ENCODE assay signal across 1 cellular context in genomic region chr5:76402880-76403712, GRCh38.
A peak's percentile ranks its signal among the peaks of the same experiment; 100 is the strongest.
TF ChIP-seq lines count a peak whose summit lies in the region.

Gene IQGAP2 (plus strand): TSS chr5:76403285. CDS start chr5:76403546, 261 bp downstream.

TF ChIP-seq in HepG2, 621 proteins besides CTCF, POLR2A, EP300 and RAD21 (continued from another document and continues in another):
- TF ChIP-seq ZNF503 (CRISPR knock-in tag; IDR thresholded peaks at IDR 0.05) (no peak), HNF4G (IDR thresholded peaks at IDR 0.05; ENCODE audit: borderline replicate concordance, low read depth, low read length) (no peak), HNF4G (CRISPR knock-in tag; IDR thresholded peaks at IDR 0.05; ENCODE audit: borderline replicate concordance, low read depth) (peak; percentile 55; the same call in 1 of the 2 replicates), E2F5 (CRISPR knock-in tag; conservative IDR thresholded peaks at IDR 0.05) (no peak; the same call in 1 of the 2 replicates), ZNF414 (CRISPR knock-in tag; IDR thresholded peaks at IDR 0.05) (0 out of 2 replicates have a peak, but pooled peaks have one; percentile 70), JDP2 (CRISPR knock-in tag; IDR thresholded peaks at IDR 0.05; ENCODE audit: borderline replicate concordance) (no peak), KAT2B (IDR thresholded peaks at IDR 0.05; ENCODE audit: borderline replicate concordance, low read depth, low read length) (no peak), TAF1 (CRISPR knock-in tag; IDR thresholded peaks at IDR 0.05) (peak; percentile 58; the same call in 1 of the 2 replicates), FOXA3 (CRISPR knock-in tag; IDR thresholded peaks at IDR 0.05) (peak; percentile 45; the same call in 1 of the 2 replicates), ZNF317 (CRISPR knock-in tag; IDR thresholded peaks at IDR 0.05) (0 out of 2 replicates have a peak, but pooled peaks have one; percentile 46), ZSCAN22 (CRISPR knock-in tag; IDR thresholded peaks at IDR 0.05) (no peak), KAT8 (CRISPR knock-in tag; IDR thresholded peaks at IDR 0.05) (peak; percentile 26), RNF219 (CRISPR knock-in tag; IDR thresholded peaks at IDR 0.05) (no peak), ARNTL (CRISPR knock-in tag; IDR thresholded peaks at IDR 0.05) (no peak), KLF12 (CRISPR knock-in tag; IDR thresholded peaks at IDR 0.05; ENCODE audit: borderline replicate concordance) (peak; percentile 65), ATF6 (CRISPR knock-in tag; conservative IDR thresholded peaks at IDR 0.05) (no peak), ZNF766 (CRISPR knock-in tag; IDR thresholded peaks at IDR 0.05; ENCODE audit: borderline replicate concordance) (0 out of 2 replicates have a peak, but pooled peaks have one; percentile 23), NCOR1 (IDR thresholded peaks at IDR 0.05; ENCODE audit: borderline replicate concordance, low read length) (peak; percentile 24; the same call in 1 of the 2 replicates), CAMTA2 (CRISPR knock-in tag; IDR thresholded peaks at IDR 0.05; ENCODE audit: borderline replicate concordance) (0 out of 2 replicates have a peak, but pooled peaks have one; percentile 26), ZHX1 (CRISPR knock-in tag; IDR thresholded peaks at IDR 0.05; ENCODE audit: low read depth) (peak; percentile 68; the same call in 1 of the 2 replicates), ZNF207 (IDR thresholded peaks at IDR 0.05; ENCODE audit: borderline replicate concordance) (no peak), CENPT (CRISPR knock-in tag; IDR thresholded peaks at IDR 0.05; ENCODE audit: low read depth) (0 out of 2 replicates have a peak, but pooled peaks have one; percentile 41), ZFX (CRISPR knock-in tag; IDR thresholded peaks at IDR 0.05; ENCODE audit: low read depth) (peak; percentile 91), ZNF230 (CRISPR knock-in tag; IDR thresholded peaks at IDR 0.05) (no peak), ZNF780A (CRISPR knock-in tag; IDR thresholded peaks at IDR 0.05) (peak; percentile 51; the same call in 1 of the 2 replicates), ARID2 (CRISPR knock-in tag; IDR thresholded peaks at IDR 0.05; ENCODE audit: borderline replicate concordance) (no peak), EEA1 (CRISPR knock-in tag; IDR thresholded peaks at IDR 0.05; ENCODE audit: borderline replicate concordance) (no peak), CREBL2 (CRISPR knock-in tag; IDR thresholded peaks at IDR 0.05; ENCODE audit: borderline replicate concordance) (no peak), ZNF18 (CRISPR knock-in tag; IDR thresholded peaks at IDR 0.05; ENCODE audit: insufficient replicate concordance) (peak; percentile 17), TFAP4 (IDR thresholded peaks at IDR 0.05; ENCODE audit: borderline replicate concordance, low read depth) (peak; percentile 84; the same call in 1 of the 2 replicates), SOX5 (CRISPR knock-in tag; IDR thresholded peaks at IDR 0.05; ENCODE audit: borderline replicate concordance) (peak; percentile 34; the same call in 1 of the 2 replicates), ZNF572 (CRISPR knock-in tag; IDR thresholded peaks at IDR 0.05) (no peak), TBP (CRISPR knock-in tag; IDR thresholded peaks at IDR 0.05) (no peak), KMT2B (CRISPR knock-in tag; IDR thresholded peaks at IDR 0.05) (peak; percentile 73), ZBTB7B (CRISPR knock-in tag; IDR thresholded peaks at IDR 0.05) (peak; percentile 98), POLR2G (IDR thresholded peaks at IDR 0.05; ENCODE audit: low read depth, low read length) (peak; percentile 85), ZNF879 (CRISPR knock-in tag; IDR thresholded peaks at IDR 0.05) (no peak), SRSF9 (IDR thresholded peaks at IDR 0.05; ENCODE audit: borderline replicate concordance, insufficient read depth, low read depth, low read length, poor library complexity, severe bottlenecking) (no peak), ZNF343 (CRISPR knock-in tag; IDR thresholded peaks at IDR 0.05) (0 out of 2 replicates have a peak, but pooled peaks have one; percentile 39), ZBTB33 (CRISPR knock-in tag; IDR thresholded peaks at IDR 0.05) (peak; percentile 62; the same call in 1 of the 2 replicates), ZNF562 (CRISPR knock-in tag; IDR thresholded peaks at IDR 0.05; ENCODE audit: borderline replicate concordance) (no peak), ARNT2 (CRISPR knock-in tag; IDR thresholded peaks at IDR 0.05; ENCODE audit: low read depth) (peak; percentile 65), ZNF281 (CRISPR knock-in tag; IDR thresholded peaks at IDR 0.05; ENCODE audit: borderline replicate concordance) (peak; percentile 43; the same call in 1 of the 2 replicates)
